ENCODE assay signal across 1 cellular context in the genomic region with DNA sequence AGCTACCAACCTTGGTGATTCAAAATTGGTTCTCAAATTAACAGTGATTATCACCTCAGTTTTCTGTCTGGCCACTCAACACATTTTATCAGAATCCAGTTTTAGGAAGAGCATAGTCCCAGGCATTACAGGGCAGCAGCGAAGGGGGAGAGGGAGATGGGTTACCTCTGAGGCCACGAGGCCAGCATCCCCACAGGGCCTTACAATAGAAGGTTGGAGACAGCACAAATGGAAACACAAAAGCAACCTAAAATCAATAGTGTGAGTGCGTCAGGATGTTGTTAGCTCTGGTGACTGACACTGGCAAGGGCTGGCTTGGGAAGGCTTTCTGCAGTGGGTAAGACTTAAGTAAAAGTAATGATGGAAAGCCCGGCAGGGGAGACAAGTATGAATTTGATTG.
TF ChIP-seq lines count a peak whose summit lies in the region.

No MANE protein-coding gene starts in this region.

TF ChIP-seq in WTC11, 78 proteins besides CTCF, POLR2A, EP300 and RAD21 (continued from another document):
- TF ChIP-seq SOX15 (CRISPR knock-in tag; IDR thresholded peaks at IDR 0.05) (no peak), ZNF416 (CRISPR knock-in tag; IDR thresholded peaks at IDR 0.05) (no peak), GTF2I (CRISPR knock-in tag; conservative IDR thresholded peaks at IDR 0.05) (no peak), ZBTB21 (CRISPR knock-in tag; IDR thresholded peaks at IDR 0.05; ENCODE audit: borderline replicate concordance) (no peak), NR3C1 (CRISPR knock-in tag; conservative IDR thresholded peaks at IDR 0.05; ENCODE audit: low read depth) (no peak), ZNF121 (CRISPR knock-in tag; IDR thresholded peaks at IDR 0.05) (no peak), TEAD4 (CRISPR knock-in tag; IDR thresholded peaks at IDR 0.05) (no peak), MXD4 (CRISPR knock-in tag; IDR thresholded peaks at IDR 0.05; ENCODE audit: borderline replicate concordance) (no peak), GRHL2 (CRISPR knock-in tag; IDR thresholded peaks at IDR 0.05; ENCODE audit: insufficient replicate concordance, severe bottlenecking) (no peak), SMAD4 (CRISPR knock-in tag; IDR thresholded peaks at IDR 0.05) (no peak)
- TF ChIP-seq, protein P1, sequence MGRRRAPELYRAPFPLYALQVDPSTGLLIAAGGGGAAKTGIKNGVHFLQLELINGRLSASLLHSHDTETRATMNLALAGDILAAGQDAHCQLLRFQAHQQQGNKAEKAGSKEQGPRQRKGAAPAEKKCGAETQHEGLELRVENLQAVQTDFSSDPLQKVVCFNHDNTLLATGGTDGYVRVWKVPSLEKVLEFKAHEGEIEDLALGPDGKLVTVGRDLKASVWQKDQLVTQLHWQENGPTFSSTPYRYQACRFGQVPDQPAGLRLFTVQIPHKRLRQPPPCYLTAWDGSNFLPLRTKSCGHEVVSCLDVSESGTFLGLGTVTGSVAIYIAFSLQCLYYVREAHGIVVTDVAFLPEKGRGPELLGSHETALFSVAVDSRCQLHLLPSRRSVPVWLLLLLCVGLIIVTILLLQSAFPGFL (CRISPR knock-in tag; IDR thresholded peaks at IDR 0.05; ENCODE audit: borderline replicate concordance) = no peak
- TF ChIP-seq, protein P2, sequence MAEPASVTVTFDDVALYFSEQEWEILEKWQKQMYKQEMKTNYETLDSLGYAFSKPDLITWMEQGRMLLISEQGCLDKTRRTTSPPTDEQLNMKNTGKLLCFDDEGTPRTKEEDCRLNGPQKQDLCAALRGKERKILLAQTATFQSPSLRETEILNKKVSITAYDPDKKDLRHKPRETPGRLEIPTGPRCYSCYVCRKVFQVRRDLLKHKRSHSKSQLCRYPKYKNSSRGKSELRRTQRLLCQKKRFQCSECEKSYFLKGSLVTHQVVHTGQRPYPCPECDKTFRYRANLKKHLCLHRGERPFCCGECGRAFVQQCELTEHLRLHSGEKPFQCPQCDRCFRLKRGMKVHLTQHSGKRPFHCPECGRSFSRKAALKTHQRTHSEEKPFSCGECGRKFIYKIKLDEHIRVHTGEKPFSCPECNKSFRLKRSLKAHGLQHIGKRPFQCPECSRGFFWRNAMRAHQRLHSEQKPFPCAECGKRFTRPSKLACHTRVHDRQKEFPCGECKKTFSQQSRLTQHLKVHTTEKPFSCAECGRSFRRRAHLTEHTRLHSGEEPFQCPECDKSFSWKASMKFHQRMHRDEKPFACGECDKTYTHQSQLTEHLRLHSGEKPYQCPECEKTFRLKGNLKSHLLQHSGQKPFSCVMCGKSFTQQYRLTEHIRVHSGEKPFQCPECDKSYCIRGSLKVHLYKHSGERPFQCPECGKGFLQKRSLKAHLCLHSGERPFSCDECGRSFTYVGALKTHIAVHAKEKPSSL (CRISPR knock-in tag; conservative IDR thresholded peaks at IDR 0.05) = no peak
